Comparison of ENCODE assay signal across 6 cellular contexts in genomic region chr2:226418521-226418920, GRCh38.
"Had no signal": no experiment of that assay in that cellular context is flagged by ENCODE, and none has a peak within 500 bp of the region (broad histone marks: within the 10 kb centered on the region; RNA-seq: fewer than 3 reads in every experiment).

No MANE protein-coding gene starts in this region.

- H3K4me2 ChIP-seq: GM23338 had no signal

- H3K36me3 ChIP-seq: HAP-1 had no signal

- H2AFZ ChIP-seq: GM23338 had no signal

- H3K4me3 ChIP-seq: GM23338, HAP-1, K562 had no signal

- DNase-seq: HFFc6, IMR-90 had no signal

- H3K9me3 ChIP-seq: HAP-1 had no signal

- ATAC-seq: GM23338, HCT116, K562 had no signal
